In the genomic region with DNA sequence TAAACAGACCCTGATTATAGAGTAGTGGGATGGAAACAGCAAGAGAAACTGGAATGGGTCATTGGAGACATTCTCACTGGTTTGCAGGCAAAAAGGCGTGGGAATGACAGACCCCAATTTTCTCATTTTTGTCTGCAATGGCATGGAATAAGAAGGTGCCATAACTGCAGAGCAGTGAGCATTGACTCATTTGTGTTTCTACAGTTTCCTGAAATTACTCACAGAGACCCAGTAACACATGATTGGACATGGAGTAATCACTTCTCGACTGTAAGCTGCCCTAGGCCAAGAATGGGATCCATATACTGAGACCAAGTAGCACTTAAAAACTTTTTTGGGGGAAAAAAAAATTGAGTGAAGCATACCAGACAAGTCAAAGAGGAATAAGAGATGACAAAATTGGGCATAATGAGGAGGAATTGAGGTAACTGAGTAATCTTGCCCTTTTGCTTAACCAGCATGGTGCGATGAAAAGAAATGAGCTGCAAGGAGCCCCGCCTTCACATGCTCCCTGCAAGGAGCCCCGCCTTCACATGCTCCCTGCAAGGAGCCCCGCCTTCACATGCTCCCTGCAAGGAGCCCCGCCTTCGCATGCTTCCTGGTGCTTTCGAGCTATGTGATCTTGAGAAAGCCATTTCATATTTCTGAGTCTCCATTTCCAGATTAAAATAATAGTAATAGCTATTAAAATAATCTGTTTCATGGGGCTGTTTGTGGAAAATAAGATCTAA, we compare ENCODE assay signal across 9 cellular contexts. TPM values are rescaled to one million over a fixed set of nuclear protein-coding genes. Genes with fewer than 3 reads are reported as not detected.
DNase-seq lines count a peak whose midpoint lies in the region; ATAC-seq and TF ChIP-seq lines count a peak whose summit lies in the region.
"Had no signal": no experiment of that assay in that cellular context is flagged by ENCODE, and none has a peak within 500 bp of the region (broad histone marks: within the 10 kb centered on the region; RNA-seq: fewer than 3 reads in every experiment).

No MANE protein-coding gene starts in this region.

- no peak for TF ChIP-seq CTCF in prostate gland (IDR thresholded peaks at IDR 0.05)

- intact Hi-C loops in prostate gland (cut with DNase I), result no loop called here
- intact Hi-C loops in head of caudate nucleus (cut with DNase I), result no loop called here

- H3K9me3 Mint-ChIP-seq in activated naive CD4-positive, alpha-beta T cell treated with anti-CD3 and anti-CD28 coated beads, Interleukin-2, amount 50 U/mL, for 24 hours, result no peaks in the 10 kb centered on the region

- H3K36me3 Mint-ChIP-seq in activated naive CD4-positive, alpha-beta T cell treated with anti-CD3 and anti-CD28 coated beads, Interleukin-2, amount 50 U/mL, for 24 hours, result no peaks in the 10 kb centered on the region

- H3K9me3 ChIP-seq in prostate gland, result no peaks in the 10 kb centered on the region
- H3K9me3 ChIP-seq: heart left ventricle had no signal

- peak overlapping the region; percentile 71 for H3K27ac Mint-ChIP-seq in activated naive CD4-positive, alpha-beta T cell treated with anti-CD3 and anti-CD28 coated beads, Interleukin-2, amount 50 U/mL, for 24 hours

- no peaks in the 10 kb centered on the region for H3K27me3 Mint-ChIP-seq in activated naive CD4-positive, alpha-beta T cell treated with anti-CD3 and anti-CD28 coated beads, Interleukin-2, amount 50 U/mL, for 24 hours

- ATAC-seq in GM18868 (IDR thresholded peaks at IDR 0.05; ENCODE audit: unreplicated experiment) (peak; percentile 51), HG03469 (IDR thresholded peaks at IDR 0.05; ENCODE audit: unreplicated experiment) (no peak)

- H3K4me1 Mint-ChIP-seq in activated naive CD4-positive, alpha-beta T cell treated with anti-CD3 and anti-CD28 coated beads, Interleukin-2, amount 50 U/mL, for 24 hours, result peaks cover 37% of the 10 kb centered on the region

- no peak overlapping the region for H3K27ac ChIP-seq in prostate gland

- TF ChIP-seq POLR2A in prostate gland (IDR thresholded peaks at IDR 0.05), result no peak

- DNase-seq in M059J (ENCODE audit: low read depth), result peak; percentile 18
- peak; percentile 52 for DNase-seq in prostate gland (ENCODE audit: low spot score)
- DNase-seq in head of caudate nucleus, result no peak
- no peak for DNase-seq in RKO (ENCODE audit: low spot score)
- no peak for DNase-seq in D341Med (ENCODE audit: low spot score)

- no peaks in the 10 kb centered on the region for H3K27me3 ChIP-seq in prostate gland (replicated peaks; ENCODE audit: insufficient read depth)
- H3K27me3 ChIP-seq: heart left ventricle had no signal

- peak overlapping the region; percentile 61 for H3K4me3 Mint-ChIP-seq in activated naive CD4-positive, alpha-beta T cell treated with anti-CD3 and anti-CD28 coated beads, Interleukin-2, amount 50 U/mL, for 24 hours

- 50% methylated on average over 9 of the region's 9 CpGs for WGBS in prostate gland

- no peak overlapping the region for H3K4me3 ChIP-seq in prostate gland

- no peaks in the 10 kb centered on the region for H3K36me3 ChIP-seq in prostate gland

- H3K4me1 ChIP-seq in prostate gland (replicated peaks), result no peaks in the 10 kb centered on the region

RNA-seq across cellular contexts. Expression of a gene that starts 44.2 kb away (rescaled TPM):
- total RNA-seq in M059J (2014; rRNA removed; shearing (Covaris generic)), result 6.2 and 10.1 TPM in 2 replicates
- total RNA-seq in prostate gland, result 10 to 100 TPM in 1 of 2 donors, 1 to 10 TPM in 1; 2.1 to 10.7 TPM

RNA-seq across cellular contexts. Expression of a gene that starts 51.1 kb away (rescaled TPM):
- 33.3 and 44.0 TPM in 2 replicates for total RNA-seq in M059J (2014; rRNA removed; shearing (Covaris generic))
- total RNA-seq in prostate gland, result 100 to 1,000 TPM in 1 of 2 donors, 10 to 100 TPM in 1; 95.4 to 187 TPM

Comparison
In these comparisons a context has a peak if more than half of its experiments do, and no peak if none do; other contexts are left out.
1. DNase-seq: peak in M059J (single experiment) and prostate gland (single experiment); none in head of caudate nucleus (0 of 42), RKO (single experiment) and D341Med (single experiment).